Comparison of ENCODE assay signal across 21 cellular contexts in genomic region chr12:105729931-105730330, GRCh38.
"Had no signal": no experiment of that assay in that cellular context is flagged by ENCODE, and none has a peak within 500 bp of the region (broad histone marks: within the 10 kb centered on the region; RNA-seq: fewer than 3 reads in every experiment).

No MANE protein-coding gene starts in this region.

- H3K4me1 ChIP-seq: left ventricle myocardium inferior, right atrium auricular region, right lobe of liver, spleen, upper lobe of right lung had no signal

- ATAC-seq: mucosa of descending colon; naive thymus-derived CD4-positive, alpha-beta T cell; natural killer cell treated with Interleukin-12 subunit alpha and Interleukin-12 subunit beta and Interleukin-15 and Interleukin-18, amount 100 ng/mL, for 72 hours; stimulated activated effector memory CD8-positive, alpha-beta T cell treated with anti-CD3 and anti-CD28 coated beads, Interleukin-12 subunit alpha, Interleukin-12 subunit beta, amount 100 ng/mL, for 72 hours; upper lobe of right lung had no signal

- H3K27me3 ChIP-seq: ovary, right atrium auricular region, right lobe of liver, suprapubic skin, tibial artery, upper lobe of right lung had no signal

- DNase-seq: hippocampal formation; immature natural killer cell; left ventricle myocardium inferior; midbrain; mucosa of descending colon; naive thymus-derived CD4-positive, alpha-beta T cell; ovary; right lobe of liver; spleen; stimulated activated CD4-positive, alpha-beta T cell treated with anti-CD3 and anti-CD28 coated beads, Interleukin-4, amount 100 ng/mL, for 24 hours; stimulated activated naive CD4-positive, alpha-beta T cell; tibial artery; trophoblast cell; upper lobe of right lung had no signal

- H3K27ac ChIP-seq: left ventricle myocardium inferior, ovary, right atrium auricular region, right lobe of liver, skin epidermis, spleen, suprapubic skin, thoracic aorta, tibial artery, upper lobe of right lung had no signal

- H3K9me3 ChIP-seq: left ventricle myocardium inferior, mucosa of descending colon, ovary, right atrium auricular region, right lobe of liver, spleen, suprapubic skin, thoracic aorta, tibial artery, upper lobe of right lung had no signal

- H3K4me3 ChIP-seq: left ventricle myocardium inferior, lung, mucosa of descending colon, ovary, right atrium auricular region, right lobe of liver, skin epidermis, spleen, suprapubic skin, thoracic aorta, tibial artery, upper lobe of right lung had no signal

- H3K36me3 ChIP-seq: left ventricle myocardium inferior, ovary, right atrium auricular region, right lobe of liver, spleen, suprapubic skin, thoracic aorta, tibial artery, upper lobe of right lung had no signal
